In the genomic region with DNA sequence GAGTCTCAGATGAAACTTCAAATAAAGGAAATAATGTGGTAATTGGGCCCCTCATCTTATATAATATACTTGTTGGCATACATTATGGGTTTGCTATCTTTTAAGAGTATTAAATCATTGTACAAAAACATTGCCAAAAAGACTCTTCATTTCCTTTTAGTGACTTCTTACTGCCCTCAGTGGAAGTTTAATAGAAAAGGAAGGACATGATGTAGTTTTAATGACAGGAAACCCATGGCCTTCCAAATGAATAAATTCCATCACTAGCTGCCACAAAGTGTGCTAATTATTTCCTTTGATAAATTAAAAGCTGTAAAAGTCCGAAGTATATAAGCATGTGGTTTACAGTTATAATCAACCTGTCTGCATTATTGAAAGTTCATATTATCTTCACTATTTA, we compare ENCODE assay signal across 33 cellular contexts.
DNase-seq lines count a peak whose midpoint lies in the region; ATAC-seq and TF ChIP-seq lines count a peak whose summit lies in the region.
"Had no signal": no experiment of that assay in that cellular context is flagged by ENCODE, and none has a peak within 500 bp of the region (broad histone marks: within the 10 kb centered on the region; RNA-seq: fewer than 3 reads in every experiment).

No MANE protein-coding gene starts in this region.

- H3K27me3 ChIP-seq in SK-N-SH (ENCODE audit: insufficient read depth) (no peaks in the 10 kb centered on the region), A673 (replicated peaks; ENCODE audit: insufficient read depth, low read depth, low read length, poor library complexity) (no peaks in the 10 kb centered on the region), smooth muscle cell (ENCODE audit: low read depth) (no peaks in the 10 kb centered on the region), gastroesophageal sphincter (no peaks in the 10 kb centered on the region)
- H3K27me3 ChIP-seq: BE2C; BLaER1; BLaER1 treated with 17β-estradiol and CSF1 and Interleukin-3, amounts not matched to agents 10 nM and 100 nM had no signal

- H3K4me3 ChIP-seq in SK-N-SH (ENCODE audit: low read depth in 2 of 2, low read length in 1 of 2), result no peak overlapping the region
- H3K4me3 ChIP-seq in A673 (ENCODE audit: low read depth, low read length, poor library complexity, severe bottlenecking), result no peak overlapping the region
- H3K4me3 ChIP-seq in SK-N-MC, result no peak overlapping the region
- no peak overlapping the region for H3K4me3 ChIP-seq in smooth muscle cell
- no peak overlapping the region for H3K4me3 ChIP-seq in gastroesophageal sphincter
- H3K4me3 ChIP-seq: A549; BLaER1; BLaER1 treated with 17β-estradiol and CSF1 and Interleukin-3, amounts not matched to agents 10 nM and 100 nM had no signal

- H3K9me2 ChIP-seq in SK-N-SH, result no peaks in the 10 kb centered on the region

- 61% methylated on average over 1 of the region's 1 CpG for WGBS in SK-N-SH (ENCODE audit: low lambda C conversion rate)
- 55% methylated on average over 1 of the region's 1 CpG for WGBS in smooth muscle cell (ENCODE audit: low lambda C conversion rate)
- WGBS in gastroesophageal sphincter (ENCODE audit: low coverage in 1 of 2), 2 donors, result 39 to 40% methylated on average over 1 of the region's 1 CpG

- H3K4me2 ChIP-seq in SK-N-SH (no peak overlapping the region), smooth muscle cell (peak overlapping the region; percentile 87)
- H3K4me2 ChIP-seq: A549; BLaER1; BLaER1 treated with 17β-estradiol and CSF1 and Interleukin-3, amounts not matched to agents 10 nM and 100 nM had no signal

- H3K4me1 ChIP-seq in SK-N-SH (ENCODE audit: control insufficient read depth in 1 of 2, insufficient read depth in 2 of 2, low read depth in 1 of 2, low read length in 1 of 2) (peaks cover 3 to 5% of the 10 kb centered on the region in 2 experiments; a peak in 3 of 4 replicates), A673 (ENCODE audit: insufficient read depth, low read length, poor library complexity, severe bottlenecking) (peaks cover 61% of the 10 kb centered on the region), smooth muscle cell (ENCODE audit: low read depth) (peaks cover 47% of the 10 kb centered on the region), gastroesophageal sphincter (no peaks in the 10 kb centered on the region)
- H3K4me1 ChIP-seq: BLaER1; BLaER1 treated with 17β-estradiol and CSF1 and Interleukin-3, amounts not matched to agents 10 nM and 100 nM; Caco-2 had no signal

- H3K36me3 ChIP-seq in SK-N-SH (replicated peaks in 1 of 2; ENCODE audit: control insufficient read depth in 1 of 2, insufficient read depth in 2 of 2, low read length in 1 of 2) (no peaks in the 10 kb centered on the region), A673 (ENCODE audit: insufficient read depth, low read length, poor library complexity, severe bottlenecking) (no peaks in the 10 kb centered on the region), SK-N-MC (ENCODE audit: insufficient read depth, low read length) (no peaks in the 10 kb centered on the region), smooth muscle cell (ENCODE audit: low read depth) (no peaks in the 10 kb centered on the region), gastroesophageal sphincter (no peaks in the 10 kb centered on the region)
- H3K36me3 ChIP-seq: BE2C; BLaER1; BLaER1 treated with 17β-estradiol and CSF1 and Interleukin-3, amounts not matched to agents 10 nM and 100 nM had no signal

- DNase-seq in SK-N-SH (no peak), A673 (ENCODE audit: low spot score) (peak; percentile 95), SK-N-MC (ENCODE audit: low read depth, low spot score) (peak; percentile 52), smooth muscle cell (lab: John Stamatoyannopoulos, UW; ENCODE audit: unreplicated experiment) (no peak), NCI-H2227 treated with DMSO at 0.1 percent for 48 hours (lab: John Stamatoyannopoulos, UW) (no peak)
- DNase-seq: 8988T; ACHN; AML-193; BE2C; C1 segment of cervical spinal cord; Caco-2; Calu3; CD4-positive, alpha-beta memory T cell; CD4-positive, alpha-beta T cell; CD4-positive, CD25-positive, alpha-beta regulatory T cell; CD8-positive, alpha-beta memory T cell; CD8-positive, alpha-beta T cell; COR-L47; DMS 273 treated with DMSO at 0.1 percent for 48 hours; DMS153; DMS53; DMS79; DMS79 treated with DMSO at 0.1 percent for 48 hours; DND-41; EL had no signal

- TF ChIP-seq RAD21 in SK-N-SH (IDR thresholded peaks at IDR 0.05; ENCODE audit: low read length), result no peak

- no peak for TF ChIP-seq CTCF in SK-N-SH (IDR thresholded peaks at IDR 0.05)
- TF ChIP-seq CTCF in A673 (conservative IDR thresholded peaks at IDR 0.05; ENCODE audit: low read depth, low read length), result no peak
- no peak for TF ChIP-seq CTCF in smooth muscle cell (IDR thresholded peaks at IDR 0.05; ENCODE audit: borderline replicate concordance, insufficient read depth, poor library complexity, severe bottlenecking)
- no peak for TF ChIP-seq CTCF in gastroesophageal sphincter (IDR thresholded peaks at IDR 0.05)

- H3K79me2 ChIP-seq in SK-N-SH (ENCODE audit: insufficient read depth) (no peaks in the 10 kb centered on the region), smooth muscle cell (ENCODE audit: low read depth) (peaks cover 29% of the 10 kb centered on the region)

- H4K20me1 ChIP-seq in SK-N-SH (ENCODE audit: insufficient read depth) (no peaks in the 10 kb centered on the region), smooth muscle cell (ENCODE audit: low read depth) (no peaks in the 10 kb centered on the region)
- H4K20me1 ChIP-seq: BLaER1; BLaER1 treated with 17β-estradiol and CSF1 and Interleukin-3, amounts not matched to agents 10 nM and 100 nM had no signal

- no TSS peak for BruUV-seq in A673 (replicated peaks; lab: Mats Ljungman, UMichigan)

- H3F3A ChIP-seq in SK-N-SH (replicated peaks; ENCODE audit: insufficient read depth) (no peaks in the 10 kb centered on the region), smooth muscle cell (ENCODE audit: low read depth) (peaks cover 19% of the 10 kb centered on the region)

- intact Hi-C loops in A673 (cut with micrococcal nuclease; ENCODE audit: unreplicated experiment), result loop anchor here (5.0 kb wide), 1 partner anchor 461 kb away; no protein-coding TSS in a partner anchor

- H3K9ac ChIP-seq in SK-N-SH (no peak overlapping the region), SK-N-MC (ENCODE audit: insufficient read length) (no peak overlapping the region), smooth muscle cell (ENCODE audit: low read depth) (no peak overlapping the region)
- H3K9ac ChIP-seq: BLaER1; BLaER1 treated with 17β-estradiol and CSF1 and Interleukin-3, amounts not matched to agents 10 nM and 100 nM had no signal

- TF ChIP-seq EP300 in SK-N-SH (IDR thresholded peaks at IDR 0.05; ENCODE audit: borderline replicate concordance in 1 of 2, low read depth in 1 of 2, low read length in 1 of 2), result no peak
- no peak for TF ChIP-seq EP300 in gastroesophageal sphincter (IDR thresholded peaks at IDR 0.05)

- no peak for TF ChIP-seq POLR2A in gastroesophageal sphincter (IDR thresholded peaks at IDR 0.05)

- H3K27ac ChIP-seq in SK-N-SH (ENCODE audit: low read depth in 2 of 2, low read length in 1 of 2), result no peak overlapping the region
- H3K27ac ChIP-seq in A673 (ENCODE audit: low read depth, low read length, poor library complexity, severe bottlenecking), result no peak overlapping the region
- H3K27ac ChIP-seq in SK-N-MC, result no peak overlapping the region
- peak overlapping the region; percentile 97 for H3K27ac ChIP-seq in smooth muscle cell (ENCODE audit: low read depth)
- no peak overlapping the region for H3K27ac ChIP-seq in gastroesophageal sphincter
- H3K27ac ChIP-seq: 22Rv1; A549; BLaER1; BLaER1 treated with 17β-estradiol and CSF1 and Interleukin-3, amounts not matched to agents 10 nM and 100 nM; C4-2B had no signal

- H2AFZ ChIP-seq in SK-N-SH (ENCODE audit: low read depth) (no peak overlapping the region), smooth muscle cell (ENCODE audit: low read depth) (no peak overlapping the region)

- H3K9me3 ChIP-seq in SK-N-SH, result no peaks in the 10 kb centered on the region
- H3K9me3 ChIP-seq in A673 (ENCODE audit: low read depth, low read length, poor library complexity, severe bottlenecking), result no peaks in the 10 kb centered on the region
- no peaks in the 10 kb centered on the region for H3K9me3 ChIP-seq in SK-N-MC (ENCODE audit: low read depth, low read length)
- no peaks in the 10 kb centered on the region for H3K9me3 ChIP-seq in smooth muscle cell (replicated peaks; ENCODE audit: low read depth)
- peaks cover 0 to under 1% (median 0%) of the 10 kb centered on the region in 3 donors for H3K9me3 ChIP-seq in gastroesophageal sphincter
- H3K9me3 ChIP-seq: A549, BLaER1, Caco-2 had no signal

- CTCF ChIA-PET in SK-N-SH (lab: Yijun Ruan, JAX) (interaction anchor here (1.3 kb wide), 1 partner anchor 25 kb away, joined by 3 read pairs; no protein-coding TSS in a partner anchor), A673 (lab: Charles Lee) (no interaction called here)

- POLR2A ChIA-PET in SK-N-SH (lab: Yijun Ruan, JAX), result no interaction called here
- POLR2A ChIA-PET in A673 (lab: Charles Lee; ENCODE audit: low non-redundant PET), result no interaction called here

- ATAC-seq in SK-N-SH treated with all-trans-retinoic acid at 6 μM for 48 hours (no peak), GM18861 (IDR thresholded peaks at IDR 0.05; ENCODE audit: unreplicated experiment) (no peak), gastroesophageal sphincter (no peak)
- ATAC-seq: A549; CD8-positive, alpha-beta T cell had no signal

TF ChIP-seq in SK-N-SH treated with all-trans-retinoic acid at 6 μM for 48 hours, 23 proteins besides CTCF, POLR2A, EP300 and RAD21:
- TF ChIP-seq ISL1 (CRISPR knock-in tag; IDR thresholded peaks at IDR 0.05) (peak; percentile 84), ZC3H10 (CRISPR knock-in tag; IDR thresholded peaks at IDR 0.05) (no peak)

TF ChIP-seq in SK-N-SH, 30 proteins besides CTCF, POLR2A, EP300 and RAD21 (continues in another document):
- no peak for TF ChIP-seq TAF1 (IDR thresholded peaks at IDR 0.05; ENCODE audit: borderline replicate concordance, low read depth, low read length)
- no peak for TF ChIP-seq YY1 (IDR thresholded peaks at IDR 0.05; ENCODE audit: low read depth)
- TF ChIP-seq JUND (IDR thresholded peaks at IDR 0.05), result no peak
- no peak for TF ChIP-seq GABPA (IDR thresholded peaks at IDR 0.05; ENCODE audit: low read depth)
- TF ChIP-seq RFX5 (IDR thresholded peaks at IDR 0.05; ENCODE audit: low read length), result no peak
- no peak for TF ChIP-seq MXI1 (IDR thresholded peaks at IDR 0.05; ENCODE audit: low read depth, low read length)
- no peak for TF ChIP-seq FOXM1 (IDR thresholded peaks at IDR 0.05; ENCODE audit: low read depth)
- no peak for TF ChIP-seq GATA2 (CRISPR knock-in tag; IDR thresholded peaks at IDR 0.05)
- TF ChIP-seq PBX3 (IDR thresholded peaks at IDR 0.05), result no peak

Comparison
In these comparisons a context has a peak if more than half of its experiments do, and no peak if none do; other contexts are left out.
1. DNase-seq: peak in A673 (single experiment) and SK-N-MC (single experiment); none in SK-N-SH (single experiment), smooth muscle cell (single experiment) and NCI-H2227 treated with DMSO at 0.1 percent for 48 hours (single experiment).